ENCODE assay signal across 1 cellular context in the genomic region with DNA sequence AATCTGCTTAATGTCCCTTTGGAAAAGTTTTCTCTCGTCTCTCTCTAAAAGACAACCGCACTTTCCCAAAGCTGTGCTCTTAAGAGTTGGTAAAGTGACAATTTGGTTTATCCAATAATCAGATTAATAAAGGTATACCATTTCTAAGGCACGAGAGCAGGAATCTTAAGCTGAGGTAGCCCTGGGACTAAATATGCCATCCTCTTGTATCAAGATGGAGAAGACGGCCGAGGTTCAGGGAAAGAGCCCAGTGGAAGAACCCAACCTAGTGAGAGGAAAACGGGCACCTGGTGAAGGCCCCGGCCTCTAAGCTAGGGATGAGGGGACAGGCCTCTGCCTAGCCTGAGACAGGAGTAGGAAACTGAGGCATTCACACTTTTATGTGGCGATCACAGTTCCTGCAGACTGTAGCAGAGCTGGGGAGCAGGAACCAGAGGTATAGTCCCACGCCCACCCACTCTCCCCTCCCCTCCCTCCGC.
TF ChIP-seq lines count a peak whose summit lies in the region.

No MANE protein-coding gene starts in this region.

TF ChIP-seq in K562, 482 proteins besides CTCF, POLR2A, EP300 and RAD21 (continued from another document and continues in another):
- TF ChIP-seq ZBED1 (IDR thresholded peaks at IDR 0.05), result 0 out of 2 replicates have a peak, but pooled peaks have one; percentile 7
- no peak for TF ChIP-seq ZNF766 (CRISPR knock-in tag; conservative IDR thresholded peaks at IDR 0.05)
- no peak for TF ChIP-seq MED1 (CRISPR knock-in tag; IDR thresholded peaks at IDR 0.05; ENCODE audit: borderline replicate concordance)
- peak; percentile 94; the same call in 1 of the 2 replicates for TF ChIP-seq ZBTB7A (IDR thresholded peaks at IDR 0.05; ENCODE audit: borderline replicate concordance, control insufficient read depth, low read depth, low read length)
- no peak for TF ChIP-seq PTBP1 (IDR thresholded peaks at IDR 0.05; ENCODE audit: low read depth, low read length)
- TF ChIP-seq, protein P1, sequence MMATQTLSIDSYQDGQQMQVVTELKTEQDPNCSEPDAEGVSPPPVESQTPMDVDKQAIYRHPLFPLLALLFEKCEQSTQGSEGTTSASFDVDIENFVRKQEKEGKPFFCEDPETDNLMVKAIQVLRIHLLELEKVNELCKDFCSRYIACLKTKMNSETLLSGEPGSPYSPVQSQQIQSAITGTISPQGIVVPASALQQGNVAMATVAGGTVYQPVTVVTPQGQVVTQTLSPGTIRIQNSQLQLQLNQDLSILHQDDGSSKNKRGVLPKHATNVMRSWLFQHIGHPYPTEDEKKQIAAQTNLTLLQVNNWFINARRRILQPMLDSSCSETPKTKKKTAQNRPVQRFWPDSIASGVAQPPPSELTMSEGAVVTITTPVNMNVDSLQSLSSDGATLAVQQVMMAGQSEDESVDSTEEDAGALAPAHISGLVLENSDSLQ (IDR thresholded peaks at IDR 0.05), result no peak
- peak; percentile 95 for TF ChIP-seq KAT7 (CRISPR knock-in tag; IDR thresholded peaks at IDR 0.05; ENCODE audit: borderline replicate concordance)
- no peak for TF ChIP-seq ZFP36 (IDR thresholded peaks at IDR 0.05; ENCODE audit: low read depth, low read length, partially characterized antibody)
- TF ChIP-seq MAZ (CRISPR knock-in tag; conservative IDR thresholded peaks at IDR 0.05 in 1 of 2, IDR thresholded peaks at IDR 0.05 in 1 of 2), result no peak
- no peak for TF ChIP-seq ARHGAP35 (IDR thresholded peaks at IDR 0.05; ENCODE audit: partially characterized antibody)
- TF ChIP-seq ZNF695 (CRISPR knock-in tag; IDR thresholded peaks at IDR 0.05), result no peak
- no peak for TF ChIP-seq ZNF408 (CRISPR knock-in tag; IDR thresholded peaks at IDR 0.05; ENCODE audit: low read depth)
- no peak for TF ChIP-seq ZNF175 (CRISPR knock-in tag; IDR thresholded peaks at IDR 0.05; ENCODE audit: low read depth)
- TF ChIP-seq NFE2L1 (tag; IDR thresholded peaks at IDR 0.05; ENCODE audit: borderline replicate concordance, low read depth), result no peak
- TF ChIP-seq ZNF57 (CRISPR knock-in tag; IDR thresholded peaks at IDR 0.05), result no peak
- TF ChIP-seq, protein P2, sequence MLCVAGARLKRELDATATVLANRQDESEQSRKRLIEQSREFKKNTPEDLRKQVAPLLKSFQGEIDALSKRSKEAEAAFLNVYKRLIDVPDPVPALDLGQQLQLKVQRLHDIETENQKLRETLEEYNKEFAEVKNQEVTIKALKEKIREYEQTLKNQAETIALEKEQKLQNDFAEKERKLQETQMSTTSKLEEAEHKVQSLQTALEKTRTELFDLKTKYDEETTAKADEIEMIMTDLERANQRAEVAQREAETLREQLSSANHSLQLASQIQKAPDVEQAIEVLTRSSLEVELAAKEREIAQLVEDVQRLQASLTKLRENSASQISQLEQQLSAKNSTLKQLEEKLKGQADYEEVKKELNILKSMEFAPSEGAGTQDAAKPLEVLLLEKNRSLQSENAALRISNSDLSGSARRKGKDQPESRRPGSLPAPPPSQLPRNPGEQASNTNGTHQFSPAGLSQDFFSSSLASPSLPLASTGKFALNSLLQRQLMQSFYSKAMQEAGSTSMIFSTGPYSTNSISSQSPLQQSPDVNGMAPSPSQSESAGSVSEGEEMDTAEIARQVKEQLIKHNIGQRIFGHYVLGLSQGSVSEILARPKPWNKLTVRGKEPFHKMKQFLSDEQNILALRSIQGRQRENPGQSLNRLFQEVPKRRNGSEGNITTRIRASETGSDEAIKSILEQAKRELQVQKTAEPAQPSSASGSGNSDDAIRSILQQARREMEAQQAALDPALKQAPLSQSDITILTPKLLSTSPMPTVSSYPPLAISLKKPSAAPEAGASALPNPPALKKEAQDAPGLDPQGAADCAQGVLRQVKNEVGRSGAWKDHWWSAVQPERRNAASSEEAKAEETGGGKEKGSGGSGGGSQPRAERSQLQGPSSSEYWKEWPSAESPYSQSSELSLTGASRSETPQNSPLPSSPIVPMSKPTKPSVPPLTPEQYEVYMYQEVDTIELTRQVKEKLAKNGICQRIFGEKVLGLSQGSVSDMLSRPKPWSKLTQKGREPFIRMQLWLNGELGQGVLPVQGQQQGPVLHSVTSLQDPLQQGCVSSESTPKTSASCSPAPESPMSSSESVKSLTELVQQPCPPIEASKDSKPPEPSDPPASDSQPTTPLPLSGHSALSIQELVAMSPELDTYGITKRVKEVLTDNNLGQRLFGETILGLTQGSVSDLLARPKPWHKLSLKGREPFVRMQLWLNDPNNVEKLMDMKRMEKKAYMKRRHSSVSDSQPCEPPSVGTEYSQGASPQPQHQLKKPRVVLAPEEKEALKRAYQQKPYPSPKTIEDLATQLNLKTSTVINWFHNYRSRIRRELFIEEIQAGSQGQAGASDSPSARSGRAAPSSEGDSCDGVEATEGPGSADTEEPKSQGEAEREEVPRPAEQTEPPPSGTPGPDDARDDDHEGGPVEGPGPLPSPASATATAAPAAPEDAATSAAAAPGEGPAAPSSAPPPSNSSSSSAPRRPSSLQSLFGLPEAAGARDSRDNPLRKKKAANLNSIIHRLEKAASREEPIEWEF (CRISPR knock-in tag; IDR thresholded peaks at IDR 0.05), result no peak
- TF ChIP-seq HDAC8 (tag; IDR thresholded peaks at IDR 0.05), result no peak
- TF ChIP-seq ZNF23 (CRISPR knock-in tag; IDR thresholded peaks at IDR 0.05), result no peak
- no peak for TF ChIP-seq DDX20 (tag; IDR thresholded peaks at IDR 0.05; ENCODE audit: low read depth)
- TF ChIP-seq, protein P3, sequence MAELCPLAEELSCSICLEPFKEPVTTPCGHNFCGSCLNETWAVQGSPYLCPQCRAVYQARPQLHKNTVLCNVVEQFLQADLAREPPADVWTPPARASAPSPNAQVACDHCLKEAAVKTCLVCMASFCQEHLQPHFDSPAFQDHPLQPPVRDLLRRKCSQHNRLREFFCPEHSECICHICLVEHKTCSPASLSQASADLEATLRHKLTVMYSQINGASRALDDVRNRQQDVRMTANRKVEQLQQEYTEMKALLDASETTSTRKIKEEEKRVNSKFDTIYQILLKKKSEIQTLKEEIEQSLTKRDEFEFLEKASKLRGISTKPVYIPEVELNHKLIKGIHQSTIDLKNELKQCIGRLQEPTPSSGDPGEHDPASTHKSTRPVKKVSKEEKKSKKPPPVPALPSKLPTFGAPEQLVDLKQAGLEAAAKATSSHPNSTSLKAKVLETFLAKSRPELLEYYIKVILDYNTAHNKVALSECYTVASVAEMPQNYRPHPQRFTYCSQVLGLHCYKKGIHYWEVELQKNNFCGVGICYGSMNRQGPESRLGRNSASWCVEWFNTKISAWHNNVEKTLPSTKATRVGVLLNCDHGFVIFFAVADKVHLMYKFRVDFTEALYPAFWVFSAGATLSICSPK (IDR thresholded peaks at IDR 0.05; ENCODE audit: borderline replicate concordance), result no peak
- TF ChIP-seq ETV6 (IDR thresholded peaks at IDR 0.05; ENCODE audit: borderline replicate concordance in 1 of 2, low read depth in 2 of 2, low read length in 1 of 2), result no peak
- no peak for TF ChIP-seq ETV6 (CRISPR knock-in tag; IDR thresholded peaks at IDR 0.05; ENCODE audit: borderline replicate concordance)
- no peak for TF ChIP-seq RBM22 (IDR thresholded peaks at IDR 0.05; ENCODE audit: low read depth, low read length, poor library complexity, severe bottlenecking)
- TF ChIP-seq NFIC (IDR thresholded peaks at IDR 0.05), result no peak
- TF ChIP-seq, protein P4, sequence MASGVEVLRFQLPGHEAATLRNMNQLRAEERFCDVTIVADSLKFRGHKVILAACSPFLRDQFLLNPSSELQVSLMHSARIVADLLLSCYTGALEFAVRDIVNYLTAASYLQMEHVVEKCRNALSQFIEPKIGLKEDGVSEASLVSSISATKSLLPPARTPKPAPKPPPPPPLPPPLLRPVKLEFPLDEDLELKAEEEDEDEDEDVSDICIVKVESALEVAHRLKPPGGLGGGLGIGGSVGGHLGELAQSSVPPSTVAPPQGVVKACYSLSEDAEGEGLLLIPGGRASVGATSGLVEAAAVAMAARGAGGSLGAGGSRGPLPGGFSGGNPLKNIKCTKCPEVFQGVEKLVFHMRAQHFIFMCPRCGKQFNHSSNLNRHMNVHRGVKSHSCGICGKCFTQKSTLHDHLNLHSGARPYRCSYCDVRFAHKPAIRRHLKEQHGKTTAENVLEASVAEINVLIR (CRISPR knock-in tag; IDR thresholded peaks at IDR 0.05), result no peak
- no peak for TF ChIP-seq HMG20B (CRISPR knock-in tag; IDR thresholded peaks at IDR 0.05)
- no peak for TF ChIP-seq NCOA1 (IDR thresholded peaks at IDR 0.05; ENCODE audit: low read depth)
- TF ChIP-seq, protein P5, sequence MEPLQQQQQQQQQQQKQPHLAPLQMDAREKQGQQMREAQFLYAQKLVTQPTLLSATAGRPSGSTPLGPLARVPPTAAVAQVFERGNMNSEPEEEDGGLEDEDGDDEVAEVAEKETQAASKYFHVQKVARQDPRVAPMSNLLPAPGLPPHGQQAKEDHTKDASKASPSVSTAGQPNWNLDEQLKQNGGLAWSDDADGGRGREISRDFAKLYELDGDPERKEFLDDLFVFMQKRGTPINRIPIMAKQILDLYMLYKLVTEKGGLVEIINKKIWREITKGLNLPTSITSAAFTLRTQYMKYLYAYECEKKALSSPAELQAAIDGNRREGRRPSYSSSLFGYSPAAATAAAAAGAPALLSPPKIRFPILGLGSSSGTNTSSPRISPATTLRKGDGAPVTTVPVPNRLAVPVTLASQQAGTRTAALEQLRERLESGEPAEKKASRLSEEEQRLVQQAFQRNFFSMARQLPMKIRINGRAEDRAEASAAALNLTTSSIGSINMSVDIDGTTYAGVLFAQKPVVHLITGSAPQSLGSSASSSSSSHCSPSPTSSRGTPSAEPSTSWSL (CRISPR knock-in tag; IDR thresholded peaks at IDR 0.05; ENCODE audit: borderline replicate concordance), result no peak
- TF ChIP-seq DMBX1 (CRISPR knock-in tag; IDR thresholded peaks at IDR 0.05; ENCODE audit: borderline replicate concordance), result no peak
- no peak for TF ChIP-seq ZFPM2 (CRISPR knock-in tag; IDR thresholded peaks at IDR 0.05)
- TF ChIP-seq ZBTB8A (IDR thresholded peaks at IDR 0.05; ENCODE audit: partially characterized antibody), result no peak
- no peak for TF ChIP-seq ZBTB17 (CRISPR knock-in tag; IDR thresholded peaks at IDR 0.05)
- TF ChIP-seq, protein P6, sequence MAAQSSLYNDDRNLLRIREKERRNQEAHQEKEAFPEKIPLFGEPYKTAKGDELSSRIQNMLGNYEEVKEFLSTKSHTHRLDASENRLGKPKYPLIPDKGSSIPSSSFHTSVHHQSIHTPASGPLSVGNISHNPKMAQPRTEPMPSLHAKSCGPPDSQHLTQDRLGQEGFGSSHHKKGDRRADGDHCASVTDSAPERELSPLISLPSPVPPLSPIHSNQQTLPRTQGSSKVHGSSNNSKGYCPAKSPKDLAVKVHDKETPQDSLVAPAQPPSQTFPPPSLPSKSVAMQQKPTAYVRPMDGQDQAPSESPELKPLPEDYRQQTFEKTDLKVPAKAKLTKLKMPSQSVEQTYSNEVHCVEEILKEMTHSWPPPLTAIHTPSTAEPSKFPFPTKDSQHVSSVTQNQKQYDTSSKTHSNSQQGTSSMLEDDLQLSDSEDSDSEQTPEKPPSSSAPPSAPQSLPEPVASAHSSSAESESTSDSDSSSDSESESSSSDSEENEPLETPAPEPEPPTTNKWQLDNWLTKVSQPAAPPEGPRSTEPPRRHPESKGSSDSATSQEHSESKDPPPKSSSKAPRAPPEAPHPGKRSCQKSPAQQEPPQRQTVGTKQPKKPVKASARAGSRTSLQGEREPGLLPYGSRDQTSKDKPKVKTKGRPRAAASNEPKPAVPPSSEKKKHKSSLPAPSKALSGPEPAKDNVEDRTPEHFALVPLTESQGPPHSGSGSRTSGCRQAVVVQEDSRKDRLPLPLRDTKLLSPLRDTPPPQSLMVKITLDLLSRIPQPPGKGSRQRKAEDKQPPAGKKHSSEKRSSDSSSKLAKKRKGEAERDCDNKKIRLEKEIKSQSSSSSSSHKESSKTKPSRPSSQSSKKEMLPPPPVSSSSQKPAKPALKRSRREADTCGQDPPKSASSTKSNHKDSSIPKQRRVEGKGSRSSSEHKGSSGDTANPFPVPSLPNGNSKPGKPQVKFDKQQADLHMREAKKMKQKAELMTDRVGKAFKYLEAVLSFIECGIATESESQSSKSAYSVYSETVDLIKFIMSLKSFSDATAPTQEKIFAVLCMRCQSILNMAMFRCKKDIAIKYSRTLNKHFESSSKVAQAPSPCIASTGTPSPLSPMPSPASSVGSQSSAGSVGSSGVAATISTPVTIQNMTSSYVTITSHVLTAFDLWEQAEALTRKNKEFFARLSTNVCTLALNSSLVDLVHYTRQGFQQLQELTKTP (IDR thresholded peaks at IDR 0.05; ENCODE audit: low read depth in 1 of 2, partially characterized antibody in 2 of 2), result peak; percentile 18 to 39
- TF ChIP-seq, protein P7, sequence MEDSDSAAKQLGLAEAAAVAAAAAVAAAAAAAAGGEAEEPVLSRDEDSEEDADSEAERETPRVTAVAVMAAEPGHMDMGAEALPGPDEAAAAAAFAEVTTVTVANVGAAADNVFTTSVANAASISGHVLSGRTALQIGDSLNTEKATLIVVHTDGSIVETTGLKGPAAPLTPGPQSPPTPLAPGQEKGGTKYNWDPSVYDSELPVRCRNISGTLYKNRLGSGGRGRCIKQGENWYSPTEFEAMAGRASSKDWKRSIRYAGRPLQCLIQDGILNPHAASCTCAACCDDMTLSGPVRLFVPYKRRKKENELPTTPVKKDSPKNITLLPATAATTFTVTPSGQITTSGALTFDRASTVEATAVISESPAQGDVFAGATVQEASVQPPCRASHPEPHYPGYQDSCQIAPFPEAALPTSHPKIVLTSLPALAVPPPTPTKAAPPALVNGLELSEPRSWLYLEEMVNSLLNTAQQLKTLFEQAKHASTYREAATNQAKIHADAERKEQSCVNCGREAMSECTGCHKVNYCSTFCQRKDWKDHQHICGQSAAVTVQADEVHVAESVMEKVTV (CRISPR knock-in tag; IDR thresholded peaks at IDR 0.05), result 0 out of 2 replicates have a peak, but pooled peaks have one; percentile 27
- TF ChIP-seq, protein P8, sequence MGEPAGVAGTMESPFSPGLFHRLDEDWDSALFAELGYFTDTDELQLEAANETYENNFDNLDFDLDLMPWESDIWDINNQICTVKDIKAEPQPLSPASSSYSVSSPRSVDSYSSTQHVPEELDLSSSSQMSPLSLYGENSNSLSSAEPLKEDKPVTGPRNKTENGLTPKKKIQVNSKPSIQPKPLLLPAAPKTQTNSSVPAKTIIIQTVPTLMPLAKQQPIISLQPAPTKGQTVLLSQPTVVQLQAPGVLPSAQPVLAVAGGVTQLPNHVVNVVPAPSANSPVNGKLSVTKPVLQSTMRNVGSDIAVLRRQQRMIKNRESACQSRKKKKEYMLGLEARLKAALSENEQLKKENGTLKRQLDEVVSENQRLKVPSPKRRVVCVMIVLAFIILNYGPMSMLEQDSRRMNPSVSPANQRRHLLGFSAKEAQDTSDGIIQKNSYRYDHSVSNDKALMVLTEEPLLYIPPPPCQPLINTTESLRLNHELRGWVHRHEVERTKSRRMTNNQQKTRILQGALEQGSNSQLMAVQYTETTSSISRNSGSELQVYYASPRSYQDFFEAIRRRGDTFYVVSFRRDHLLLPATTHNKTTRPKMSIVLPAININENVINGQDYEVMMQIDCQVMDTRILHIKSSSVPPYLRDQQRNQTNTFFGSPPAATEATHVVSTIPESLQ (CRISPR knock-in tag; IDR thresholded peaks at IDR 0.05), result no peak
- TF ChIP-seq SAFB2 (IDR thresholded peaks at IDR 0.05; ENCODE audit: borderline replicate concordance, low read depth, low read length, severe bottlenecking), result no peak
- TF ChIP-seq NCOA6 (IDR thresholded peaks at IDR 0.05), result no peak
- TF ChIP-seq, protein P9, sequence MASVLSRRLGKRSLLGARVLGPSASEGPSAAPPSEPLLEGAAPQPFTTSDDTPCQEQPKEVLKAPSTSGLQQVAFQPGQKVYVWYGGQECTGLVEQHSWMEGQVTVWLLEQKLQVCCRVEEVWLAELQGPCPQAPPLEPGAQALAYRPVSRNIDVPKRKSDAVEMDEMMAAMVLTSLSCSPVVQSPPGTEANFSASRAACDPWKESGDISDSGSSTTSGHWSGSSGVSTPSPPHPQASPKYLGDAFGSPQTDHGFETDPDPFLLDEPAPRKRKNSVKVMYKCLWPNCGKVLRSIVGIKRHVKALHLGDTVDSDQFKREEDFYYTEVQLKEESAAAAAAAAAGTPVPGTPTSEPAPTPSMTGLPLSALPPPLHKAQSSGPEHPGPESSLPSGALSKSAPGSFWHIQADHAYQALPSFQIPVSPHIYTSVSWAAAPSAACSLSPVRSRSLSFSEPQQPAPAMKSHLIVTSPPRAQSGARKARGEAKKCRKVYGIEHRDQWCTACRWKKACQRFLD (CRISPR knock-in tag; IDR thresholded peaks at IDR 0.05), result no peak
- no peak for TF ChIP-seq ZNF79 (CRISPR knock-in tag; IDR thresholded peaks at IDR 0.05; ENCODE audit: low read depth)
